Comparison of ENCODE assay signal across 36 cellular contexts in the genomic region with DNA sequence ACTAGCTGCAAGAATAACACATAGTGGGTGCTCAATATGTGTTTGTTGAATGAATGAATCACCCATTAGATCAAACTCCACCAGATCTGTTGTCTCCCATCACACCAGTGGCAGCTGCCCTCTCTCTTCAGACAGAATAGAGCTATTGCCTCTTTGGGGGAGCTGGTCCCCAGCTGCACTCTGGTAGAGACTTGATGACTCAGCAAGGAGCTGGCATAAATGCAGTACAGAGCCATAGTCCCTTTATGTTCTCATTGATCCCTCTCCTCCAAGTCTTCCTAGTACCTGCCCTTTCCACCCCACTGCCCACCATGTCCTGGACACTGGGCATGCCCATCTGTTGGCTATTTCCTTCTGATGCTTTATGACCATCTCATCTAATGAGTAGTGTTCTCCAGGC.
"Had no signal": no experiment of that assay in that cellular context is flagged by ENCODE, and none has a peak within 500 bp of the region (broad histone marks: within the 10 kb centered on the region; RNA-seq: fewer than 3 reads in every experiment).

No MANE protein-coding gene starts in this region.

- H3K27ac Mint-ChIP-seq: activated B cell treated with CpG ODN at 0.5 μM for 24 hours; activated CD4-positive, alpha-beta memory T cell treated with anti-CD3 and anti-CD28 coated beads for 36 hours; activated CD4-positive, alpha-beta T cell treated with anti-CD3 and anti-CD28 coated beads, Interleukin-2, amount 10 ng/mL, durations not matched to agents 24 days and 14 days; activated CD8-positive, alpha-beta T cell treated with anti-CD3 and anti-CD28 coated beads for 36 hours; activated naive CD4-positive, alpha-beta T cell treated with anti-CD3 and anti-CD28 coated beads for 36 hours; activated naive CD4-positive, alpha-beta T cell treated with anti-CD3 and anti-CD28 coated beads, Interleukin-2, amount 50 U/mL, for 72 hours; activated naive CD8-positive, alpha-beta T cell treated with anti-CD3 and anti-CD28 coated beads for 36 hours; activated T-cell treated with anti-CD3 and anti-CD28 coated beads, Interleukin-2, amount 50 U/mL, for 72 hours; activated T-helper 1 cell treated with anti-CD3 and anti-CD28 coated beads, Interleukin-12 subunit alpha, Interleukin-12 subunit beta, Interleukin-2, Interleukin-4 antibody, amounts not matched to agents 30 ng/mL and 10 ng/mL and 1 ng/mL, durations not matched to agents 14 hours and 24 hours and 36 hours; activated T-helper 17 cell treated with anti-CD3 and anti-CD28 coated beads, Interleukin-2, amount 50 U/mL, for 72 hours; T-helper 1 cell treated with Interleukin-12 subunit alpha and Interleukin-12 subunit beta and Interleukin-4 antibody, amounts not matched to agents 30 μg/mL and 1 μg/mL, for 36 hours; T-helper 2 cell treated with Interferon-gamma antibody and Interleukin-4, amounts not matched to agents 5 μg/mL and 100 μg/mL, for 36 hours had no signal

- H3K4me1 Mint-ChIP-seq: activated B cell treated with CpG ODN at 0.5 μM for 24 hours; activated CD4-positive, alpha-beta T cell treated with anti-CD3 and anti-CD28 coated beads, Interleukin-2, amount 10 ng/mL, durations not matched to agents 24 days and 14 days; activated naive CD8-positive, alpha-beta T cell treated with anti-CD3 and anti-CD28 coated beads for 36 hours; activated T-helper 17 cell treated with anti-CD3 and anti-CD28 coated beads, Interleukin-2, amount 50 U/mL, for 72 hours had no signal

- FAIRE-seq: astrocyte, TTC549 had no signal

- H3K9me3 Mint-ChIP-seq: activated B cell treated with CpG ODN at 0.5 μM for 24 hours; activated CD4-positive, alpha-beta memory T cell treated with anti-CD3 and anti-CD28 coated beads for 36 hours; activated CD4-positive, alpha-beta T cell treated with anti-CD3 and anti-CD28 coated beads, Interleukin-2, amount 10 ng/mL, durations not matched to agents 24 days and 14 days; activated CD8-positive, alpha-beta T cell treated with anti-CD3 and anti-CD28 coated beads for 36 hours; activated naive CD8-positive, alpha-beta T cell treated with anti-CD3 and anti-CD28 coated beads for 36 hours; activated T-cell treated with anti-CD3 and anti-CD28 coated beads, Interleukin-2, amount 50 U/mL, for 4 hours; activated T-cell treated with anti-CD3 and anti-CD28 coated beads, Interleukin-2, amount 50 U/mL, for 72 hours; activated T-helper 1 cell treated with anti-CD3 and anti-CD28 coated beads, Interleukin-12 subunit alpha, Interleukin-12 subunit beta, Interleukin-2, Interleukin-4 antibody, amounts not matched to agents 30 ng/mL and 10 ng/mL and 1 ng/mL, durations not matched to agents 14 hours and 24 hours and 36 hours; T-helper 1 cell treated with Interleukin-12 subunit alpha and Interleukin-12 subunit beta and Interleukin-4 antibody, amounts not matched to agents 30 μg/mL and 1 μg/mL, for 36 hours; T-helper 2 cell treated with Interferon-gamma antibody and Interleukin-4, amounts not matched to agents 5 μg/mL and 100 μg/mL, for 36 hours had no signal

- H3K4me3 Mint-ChIP-seq: activated B cell treated with CpG ODN at 0.5 μM for 24 hours; activated CD4-positive, alpha-beta memory T cell treated with anti-CD3 and anti-CD28 coated beads for 36 hours; activated CD4-positive, alpha-beta T cell treated with anti-CD3 and anti-CD28 coated beads, Interleukin-2, amount 10 ng/mL, durations not matched to agents 24 days and 14 days; activated CD8-positive, alpha-beta T cell treated with anti-CD3 and anti-CD28 coated beads for 36 hours; activated naive CD4-positive, alpha-beta T cell treated with anti-CD3 and anti-CD28 coated beads for 36 hours; activated naive CD8-positive, alpha-beta T cell treated with anti-CD3 and anti-CD28 coated beads for 36 hours; activated T-cell treated with anti-CD3 and anti-CD28 coated beads, Interleukin-2, amount 50 U/mL, for 4 hours; activated T-cell treated with anti-CD3 and anti-CD28 coated beads, Interleukin-2, amount 50 U/mL, for 72 hours; activated T-helper 1 cell treated with anti-CD3 and anti-CD28 coated beads, Interleukin-12 subunit alpha, Interleukin-12 subunit beta, Interleukin-2, Interleukin-4 antibody, amounts not matched to agents 30 ng/mL and 10 ng/mL and 1 ng/mL, durations not matched to agents 14 hours and 24 hours and 36 hours; activated T-helper 17 cell treated with anti-CD3 and anti-CD28 coated beads, Interleukin-2, amount 50 U/mL, for 72 hours; T-helper 1 cell treated with Interleukin-12 subunit alpha and Interleukin-12 subunit beta and Interleukin-4 antibody, amounts not matched to agents 30 μg/mL and 1 μg/mL, for 36 hours; T-helper 2 cell treated with Interferon-gamma antibody and Interleukin-4, amounts not matched to agents 5 μg/mL and 100 μg/mL, for 36 hours had no signal

- ATAC-seq: activated CD8-positive, alpha-beta T cell treated with anti-CD3 and anti-CD28 coated beads for 36 hours; activated naive CD4-positive, alpha-beta T cell treated with anti-CD3 and anti-CD28 coated beads, Interleukin-2, amount 50 U/mL, for 72 hours; activated T-cell treated with anti-CD3 and anti-CD28 coated beads, Interleukin-2, amount 50 U/mL, for 4 hours; activated T-cell treated with anti-CD3 and anti-CD28 coated beads, Interleukin-2, amount 50 U/mL, for 72 hours; activated T-helper 17 cell treated with anti-CD3 and anti-CD28 coated beads, Interleukin-2, amount 50 U/mL, for 72 hours; body of pancreas had no signal

- H3K36me3 Mint-ChIP-seq: activated CD4-positive, alpha-beta memory T cell treated with anti-CD3 and anti-CD28 coated beads for 36 hours; activated naive CD8-positive, alpha-beta T cell treated with anti-CD3 and anti-CD28 coated beads for 36 hours had no signal

- H3K27me3 Mint-ChIP-seq: activated B cell treated with CpG ODN at 0.5 μM for 24 hours; activated CD4-positive, alpha-beta memory T cell treated with anti-CD3 and anti-CD28 coated beads for 36 hours; activated CD4-positive, alpha-beta T cell treated with anti-CD3 and anti-CD28 coated beads, Interleukin-2, amount 10 ng/mL, durations not matched to agents 24 days and 14 days; activated CD8-positive, alpha-beta T cell treated with anti-CD3 and anti-CD28 coated beads for 36 hours; activated naive CD8-positive, alpha-beta T cell treated with anti-CD3 and anti-CD28 coated beads for 36 hours; activated T-helper 17 cell treated with anti-CD3 and anti-CD28 coated beads, Interleukin-2, amount 50 U/mL, for 72 hours had no signal

- H3K9me3 ChIP-seq: adrenal gland, body of pancreas, breast epithelium had no signal

- H3K4me3 ChIP-seq: adrenal gland, body of pancreas, breast epithelium had no signal

- H3K36me3 ChIP-seq: adrenal gland, brain microvascular endothelial cell, breast epithelium had no signal

- H3K27ac ChIP-seq: adrenal gland, body of pancreas, brain microvascular endothelial cell, breast epithelium, VCaP had no signal

- H3K4me1 ChIP-seq: body of pancreas, breast epithelium had no signal

- H3K27me3 ChIP-seq: adrenal gland, body of pancreas, brain microvascular endothelial cell, breast epithelium had no signal

- DNase-seq: activated B cell treated with CpG ODN at 0.5 μM for 24 hours; activated CD4-positive, alpha-beta memory T cell treated with anti-CD3 and anti-CD28 coated beads for 36 hours; activated CD4-positive, alpha-beta T cell treated with anti-CD3 and anti-CD28 coated beads for 4 hours; activated CD4-positive, alpha-beta T cell treated with anti-CD3 and anti-CD28 coated beads, Interleukin-2, amount 10 ng/mL, durations not matched to agents 24 days and 14 days; activated CD4-positive, alpha-beta T cell treated with anti-CD3 and anti-CD28 coated beads, Interleukin-2, amount 50 U/mL, for 1 hour; activated CD4-positive, alpha-beta T cell treated with anti-CD3 and anti-CD28 coated beads, Interleukin-2, amount 50 U/mL, for 4 hours; activated CD4-positive, CD25-positive, alpha-beta regulatory T cell treated with anti-CD3 and anti-CD28 coated beads, Interleukin-2, amount 50 U/mL, for 72 hours; activated CD8-positive, alpha-beta memory T cell treated with anti-CD3 and anti-CD28 coated beads, Interleukin-2, amount 50 U/mL, for 4 hours; activated CD8-positive, alpha-beta T cell treated with anti-CD3 and anti-CD28 coated beads for 36 hours; activated effector memory CD4-positive, alpha-beta T cell treated with anti-CD3 and anti-CD28 coated beads, Interleukin-2, amount 50 U/mL, for 16 hours; activated gamma-delta T cell treated with Interleukin-2 at 50 U/mL for 16 hours; activated naive CD4-positive, alpha-beta T cell; activated naive CD4-positive, alpha-beta T cell treated with anti-CD3 and anti-CD28 coated beads for 36 hours; activated naive CD4-positive, alpha-beta T cell treated with anti-CD3 and anti-CD28 coated beads, Interleukin-2, amount 50 U/mL, for 16 hours; activated naive CD8-positive, alpha-beta T cell treated with anti-CD3 and anti-CD28 coated beads for 36 hours; activated T-cell treated with anti-CD3 and anti-CD28 coated beads for 4 hours; activated T-cell treated with anti-CD3 and anti-CD28 coated beads, Interleukin-2, amount 50 U/mL, for 1 hour; activated T-cell treated with anti-CD3 and anti-CD28 coated beads, Interleukin-2, amount 50 U/mL, for 4 hours; activated T-cell treated with anti-CD3 and anti-CD28 coated beads, Interleukin-2, amount 50 U/mL, for 72 hours; adrenal gland; amniotic stem cell; aorta; body of pancreas; brain microvascular endothelial cell; central memory CD4-positive, alpha-beta T cell; T-helper 2 cell; T-helper 9 cell had no signal
